1 cellular context compared by ENCODE assay signal in the genomic region with DNA sequence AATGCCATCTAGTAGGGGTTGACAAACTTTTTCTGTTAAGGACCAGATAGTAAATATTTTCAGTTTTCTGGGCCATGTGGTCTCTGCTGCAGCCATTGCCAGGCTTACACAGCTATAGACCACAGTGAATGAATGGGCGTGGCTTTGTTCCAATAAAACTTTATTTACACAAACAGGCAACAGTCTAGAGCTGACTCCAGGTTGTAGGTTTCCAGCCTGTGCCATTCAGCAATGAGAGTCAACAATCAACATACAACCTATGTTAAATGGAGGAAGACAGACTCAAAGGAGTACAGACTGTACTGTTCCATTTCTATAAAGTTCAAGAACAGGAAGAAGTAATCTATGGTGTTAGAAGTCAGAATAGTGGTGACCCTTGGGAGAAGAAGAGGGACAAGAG.
TF ChIP-seq lines count a peak whose summit lies in the region.

No MANE protein-coding gene starts in this region.

TF ChIP-seq in HepG2, 621 proteins besides CTCF, POLR2A, EP300 and RAD21 (continued from another document):
- TF ChIP-seq, protein P1, sequence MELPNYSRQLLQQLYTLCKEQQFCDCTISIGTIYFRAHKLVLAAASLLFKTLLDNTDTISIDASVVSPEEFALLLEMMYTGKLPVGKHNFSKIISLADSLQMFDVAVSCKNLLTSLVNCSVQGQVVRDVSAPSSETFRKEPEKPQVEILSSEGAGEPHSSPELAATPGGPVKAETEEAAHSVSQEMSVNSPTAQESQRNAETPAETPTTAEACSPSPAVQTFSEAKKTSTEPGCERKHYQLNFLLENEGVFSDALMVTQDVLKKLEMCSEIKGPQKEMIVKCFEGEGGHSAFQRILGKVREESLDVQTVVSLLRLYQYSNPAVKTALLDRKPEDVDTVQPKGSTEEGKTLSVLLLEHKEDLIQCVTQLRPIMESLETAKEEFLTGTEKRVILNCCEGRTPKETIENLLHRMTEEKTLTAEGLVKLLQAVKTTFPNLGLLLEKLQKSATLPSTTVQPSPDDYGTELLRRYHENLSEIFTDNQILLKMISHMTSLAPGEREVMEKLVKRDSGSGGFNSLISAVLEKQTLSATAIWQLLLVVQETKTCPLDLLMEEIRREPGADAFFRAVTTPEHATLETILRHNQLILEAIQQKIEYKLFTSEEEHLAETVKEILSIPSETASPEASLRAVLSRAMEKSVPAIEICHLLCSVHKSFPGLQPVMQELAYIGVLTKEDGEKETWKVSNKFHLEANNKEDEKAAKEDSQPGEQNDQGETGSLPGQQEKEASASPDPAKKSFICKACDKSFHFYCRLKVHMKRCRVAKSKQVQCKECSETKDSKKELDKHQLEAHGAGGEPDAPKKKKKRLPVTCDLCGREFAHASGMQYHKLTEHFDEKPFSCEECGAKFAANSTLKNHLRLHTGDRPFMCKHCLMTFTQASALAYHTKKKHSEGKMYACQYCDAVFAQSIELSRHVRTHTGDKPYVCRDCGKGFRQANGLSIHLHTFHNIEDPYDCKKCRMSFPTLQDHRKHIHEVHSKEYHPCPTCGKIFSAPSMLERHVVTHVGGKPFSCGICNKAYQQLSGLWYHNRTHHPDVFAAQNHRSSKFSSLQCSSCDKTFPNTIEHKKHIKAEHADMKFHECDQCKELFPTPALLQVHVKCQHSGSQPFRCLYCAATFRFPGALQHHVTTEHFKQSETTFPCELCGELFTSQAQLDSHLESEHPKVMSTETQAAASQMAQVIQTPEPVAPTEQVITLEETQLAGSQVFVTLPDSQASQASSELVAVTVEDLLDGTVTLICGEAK (IDR thresholded peaks at IDR 0.05) = peak; percentile 68
- TF ChIP-seq, protein P1 (CRISPR knock-in tag; IDR thresholded peaks at IDR 0.05) = peak; percentile 98
- TF ChIP-seq, protein P2, sequence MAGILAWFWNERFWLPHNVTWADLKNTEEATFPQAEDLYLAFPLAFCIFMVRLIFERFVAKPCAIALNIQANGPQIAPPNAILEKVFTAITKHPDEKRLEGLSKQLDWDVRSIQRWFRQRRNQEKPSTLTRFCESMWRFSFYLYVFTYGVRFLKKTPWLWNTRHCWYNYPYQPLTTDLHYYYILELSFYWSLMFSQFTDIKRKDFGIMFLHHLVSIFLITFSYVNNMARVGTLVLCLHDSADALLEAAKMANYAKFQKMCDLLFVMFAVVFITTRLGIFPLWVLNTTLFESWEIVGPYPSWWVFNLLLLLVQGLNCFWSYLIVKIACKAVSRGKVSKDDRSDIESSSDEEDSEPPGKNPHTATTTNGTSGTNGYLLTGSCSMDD (CRISPR knock-in tag; IDR thresholded peaks at IDR 0.05) = no peak
- no peak for TF ChIP-seq SP1 (IDR thresholded peaks at IDR 0.05)
- TF ChIP-seq SP1 (CRISPR knock-in tag; IDR thresholded peaks at IDR 0.05) = peak; percentile 38; the same call in 1 of the 2 replicates
- no peak for TF ChIP-seq ZBTB1 (CRISPR knock-in tag; IDR thresholded peaks at IDR 0.05; ENCODE audit: borderline replicate concordance)
- TF ChIP-seq ZNF552 (CRISPR knock-in tag; IDR thresholded peaks at IDR 0.05; ENCODE audit: borderline replicate concordance) = no peak
- TF ChIP-seq, protein P3, sequence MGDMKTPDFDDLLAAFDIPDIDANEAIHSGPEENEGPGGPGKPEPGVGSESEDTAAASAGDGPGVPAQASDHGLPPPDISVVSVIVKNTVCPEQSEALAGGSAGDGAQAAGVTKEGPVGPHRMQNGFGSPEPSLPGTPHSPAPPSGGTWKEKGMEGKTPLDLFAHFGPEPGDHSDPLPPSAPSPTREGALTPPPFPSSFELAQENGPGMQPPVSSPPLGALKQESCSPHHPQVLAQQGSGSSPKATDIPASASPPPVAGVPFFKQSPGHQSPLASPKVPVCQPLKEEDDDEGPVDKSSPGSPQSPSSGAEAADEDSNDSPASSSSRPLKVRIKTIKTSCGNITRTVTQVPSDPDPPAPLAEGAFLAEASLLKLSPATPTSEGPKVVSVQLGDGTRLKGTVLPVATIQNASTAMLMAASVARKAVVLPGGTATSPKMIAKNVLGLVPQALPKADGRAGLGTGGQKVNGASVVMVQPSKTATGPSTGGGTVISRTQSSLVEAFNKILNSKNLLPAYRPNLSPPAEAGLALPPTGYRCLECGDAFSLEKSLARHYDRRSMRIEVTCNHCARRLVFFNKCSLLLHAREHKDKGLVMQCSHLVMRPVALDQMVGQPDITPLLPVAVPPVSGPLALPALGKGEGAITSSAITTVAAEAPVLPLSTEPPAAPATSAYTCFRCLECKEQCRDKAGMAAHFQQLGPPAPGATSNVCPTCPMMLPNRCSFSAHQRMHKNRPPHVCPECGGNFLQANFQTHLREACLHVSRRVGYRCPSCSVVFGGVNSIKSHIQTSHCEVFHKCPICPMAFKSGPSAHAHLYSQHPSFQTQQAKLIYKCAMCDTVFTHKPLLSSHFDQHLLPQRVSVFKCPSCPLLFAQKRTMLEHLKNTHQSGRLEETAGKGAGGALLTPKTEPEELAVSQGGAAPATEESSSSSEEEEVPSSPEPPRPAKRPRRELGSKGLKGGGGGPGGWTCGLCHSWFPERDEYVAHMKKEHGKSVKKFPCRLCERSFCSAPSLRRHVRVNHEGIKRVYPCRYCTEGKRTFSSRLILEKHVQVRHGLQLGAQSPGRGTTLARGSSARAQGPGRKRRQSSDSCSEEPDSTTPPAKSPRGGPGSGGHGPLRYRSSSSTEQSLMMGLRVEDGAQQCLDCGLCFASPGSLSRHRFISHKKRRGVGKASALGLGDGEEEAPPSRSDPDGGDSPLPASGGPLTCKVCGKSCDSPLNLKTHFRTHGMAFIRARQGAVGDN (CRISPR knock-in tag; IDR thresholded peaks at IDR 0.05) = no peak
- no peak for TF ChIP-seq MIER2 (CRISPR knock-in tag; IDR thresholded peaks at IDR 0.05)
- TF ChIP-seq, protein P4, sequence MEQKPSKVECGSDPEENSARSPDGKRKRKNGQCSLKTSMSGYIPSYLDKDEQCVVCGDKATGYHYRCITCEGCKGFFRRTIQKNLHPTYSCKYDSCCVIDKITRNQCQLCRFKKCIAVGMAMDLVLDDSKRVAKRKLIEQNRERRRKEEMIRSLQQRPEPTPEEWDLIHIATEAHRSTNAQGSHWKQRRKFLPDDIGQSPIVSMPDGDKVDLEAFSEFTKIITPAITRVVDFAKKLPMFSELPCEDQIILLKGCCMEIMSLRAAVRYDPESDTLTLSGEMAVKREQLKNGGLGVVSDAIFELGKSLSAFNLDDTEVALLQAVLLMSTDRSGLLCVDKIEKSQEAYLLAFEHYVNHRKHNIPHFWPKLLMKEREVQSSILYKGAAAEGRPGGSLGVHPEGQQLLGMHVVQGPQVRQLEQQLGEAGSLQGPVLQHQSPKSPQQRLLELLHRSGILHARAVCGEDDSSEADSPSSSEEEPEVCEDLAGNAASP (CRISPR knock-in tag; IDR thresholded peaks at IDR 0.05; ENCODE audit: borderline replicate concordance) = no peak
- TF ChIP-seq, protein P5, sequence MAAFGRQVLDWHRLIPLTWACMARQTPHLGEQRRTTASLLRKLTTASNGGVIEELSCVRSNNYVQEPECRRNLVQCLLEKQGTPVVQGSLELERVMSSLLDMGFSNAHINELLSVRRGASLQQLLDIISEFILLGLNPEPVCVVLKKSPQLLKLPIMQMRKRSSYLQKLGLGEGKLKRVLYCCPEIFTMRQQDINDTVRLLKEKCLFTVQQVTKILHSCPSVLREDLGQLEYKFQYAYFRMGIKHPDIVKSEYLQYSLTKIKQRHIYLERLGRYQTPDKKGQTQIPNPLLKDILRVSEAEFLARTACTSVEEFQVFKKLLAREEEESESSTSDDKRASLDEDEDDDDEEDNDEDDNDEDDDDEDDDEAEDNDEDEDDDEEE (CRISPR knock-in tag; IDR thresholded peaks at IDR 0.05) = no peak
- TF ChIP-seq, protein P6, sequence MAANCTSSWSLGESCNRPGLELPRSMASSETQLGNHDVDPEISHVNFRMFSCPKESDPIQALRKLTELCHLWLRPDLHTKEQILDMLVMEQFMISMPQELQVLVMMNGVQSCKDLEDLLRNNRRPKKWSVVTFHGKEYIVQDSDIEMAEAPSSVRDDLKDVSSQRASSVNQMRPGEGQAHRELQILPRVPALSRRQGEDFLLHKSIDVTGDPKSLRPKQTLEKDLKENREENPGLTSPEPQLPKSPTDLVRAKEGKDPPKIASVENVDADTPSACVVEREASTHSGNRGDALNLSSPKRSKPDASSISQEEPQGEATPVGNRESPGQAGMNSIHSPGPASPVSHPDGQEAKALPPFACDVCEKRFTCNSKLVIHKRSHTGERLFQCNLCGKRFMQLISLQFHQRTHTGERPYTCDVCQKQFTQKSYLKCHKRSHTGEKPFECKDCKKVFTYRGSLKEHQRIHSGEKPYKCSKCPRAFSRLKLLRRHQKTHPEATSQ (CRISPR knock-in tag; IDR thresholded peaks at IDR 0.05; ENCODE audit: borderline replicate concordance) = no peak
- no peak for TF ChIP-seq HCFC1 (IDR thresholded peaks at IDR 0.05; ENCODE audit: low read depth, low read length)
- TF ChIP-seq ZMYM2 (CRISPR knock-in tag; IDR thresholded peaks at IDR 0.05) = no peak
- TF ChIP-seq, protein P7, sequence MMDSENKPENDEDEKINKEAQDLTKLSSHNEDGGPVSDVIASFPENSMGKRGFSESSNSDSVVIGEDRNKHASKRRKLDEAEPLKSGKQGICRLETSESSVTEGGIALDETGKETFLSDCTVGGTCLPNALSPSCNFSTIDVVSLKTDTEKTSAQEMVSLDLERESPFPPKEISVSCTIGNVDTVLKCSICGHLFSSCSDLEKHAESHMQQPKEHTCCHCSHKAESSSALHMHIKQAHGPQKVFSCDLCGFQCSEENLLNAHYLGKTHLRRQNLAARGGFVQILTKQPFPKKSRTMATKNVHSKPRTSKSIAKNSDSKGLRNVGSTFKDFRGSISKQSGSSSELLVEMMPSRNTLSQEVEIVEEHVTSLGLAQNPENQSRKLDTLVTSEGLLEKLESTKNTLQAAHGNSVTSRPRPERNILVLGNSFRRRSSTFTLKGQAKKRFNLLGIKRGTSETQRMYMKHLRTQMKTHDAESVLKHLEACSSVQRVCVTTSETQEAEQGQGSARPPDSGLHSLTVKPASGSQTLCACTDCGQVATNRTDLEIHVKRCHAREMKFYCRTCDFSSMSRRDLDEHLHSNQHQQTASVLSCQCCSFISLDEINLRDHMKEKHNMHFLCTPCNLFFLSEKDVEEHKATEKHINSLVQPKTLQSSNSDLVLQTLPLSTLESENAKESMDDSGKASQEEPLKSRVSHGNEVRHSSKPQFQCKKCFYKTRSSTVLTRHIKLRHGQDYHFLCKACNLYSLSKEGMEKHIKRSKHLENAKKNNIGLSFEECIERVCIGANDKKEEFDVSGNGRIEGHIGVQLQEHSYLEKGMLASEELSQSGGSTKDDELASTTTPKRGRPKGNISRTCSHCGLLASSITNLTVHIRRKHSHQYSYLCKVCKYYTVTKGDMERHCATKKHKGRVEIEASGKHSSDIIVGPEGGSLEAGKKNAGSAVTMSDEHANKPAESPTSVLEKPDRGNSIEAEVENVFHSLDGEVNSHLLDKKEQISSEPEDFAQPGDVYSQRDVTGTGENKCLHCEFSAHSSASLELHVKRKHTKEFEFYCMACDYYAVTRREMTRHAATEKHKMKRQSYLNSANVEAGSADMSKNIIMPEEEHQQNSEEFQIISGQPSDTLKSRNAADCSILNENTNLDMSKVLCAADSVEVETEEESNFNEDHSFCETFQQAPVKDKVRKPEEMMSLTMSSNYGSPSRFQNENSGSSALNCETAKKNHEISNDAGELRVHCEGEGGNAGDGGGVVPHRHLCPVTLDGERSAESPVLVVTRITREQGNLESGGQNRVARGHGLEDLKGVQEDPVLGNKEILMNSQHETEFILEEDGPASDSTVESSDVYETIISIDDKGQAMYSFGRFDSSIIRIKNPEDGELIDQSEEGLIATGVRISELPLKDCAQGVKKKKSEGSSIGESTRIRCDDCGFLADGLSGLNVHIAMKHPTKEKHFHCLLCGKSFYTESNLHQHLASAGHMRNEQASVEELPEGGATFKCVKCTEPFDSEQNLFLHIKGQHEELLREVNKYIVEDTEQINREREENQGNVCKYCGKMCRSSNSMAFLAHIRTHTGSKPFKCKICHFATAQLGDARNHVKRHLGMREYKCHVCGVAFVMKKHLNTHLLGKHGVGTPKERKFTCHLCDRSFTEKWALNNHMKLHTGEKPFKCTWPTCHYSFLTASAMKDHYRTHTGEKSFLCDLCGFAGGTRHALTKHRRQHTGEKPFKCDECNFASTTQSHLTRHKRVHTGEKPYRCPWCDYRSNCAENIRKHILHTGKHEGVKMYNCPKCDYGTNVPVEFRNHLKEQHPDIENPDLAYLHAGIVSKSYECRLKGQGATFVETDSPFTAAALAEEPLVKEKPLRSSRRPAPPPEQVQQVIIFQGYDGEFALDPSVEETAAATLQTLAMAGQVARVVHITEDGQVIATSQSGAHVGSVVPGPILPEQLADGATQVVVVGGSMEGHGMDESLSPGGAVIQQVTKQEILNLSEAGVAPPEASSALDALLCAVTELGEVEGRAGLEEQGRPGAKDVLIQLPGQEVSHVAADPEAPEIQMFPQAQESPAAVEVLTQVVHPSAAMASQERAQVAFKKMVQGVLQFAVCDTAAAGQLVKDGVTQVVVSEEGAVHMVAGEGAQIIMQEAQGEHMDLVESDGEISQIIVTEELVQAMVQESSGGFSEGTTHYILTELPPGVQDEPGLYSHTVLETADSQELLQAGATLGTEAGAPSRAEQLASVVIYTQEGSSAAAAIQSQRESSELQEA (CRISPR knock-in tag; IDR thresholded peaks at IDR 0.05; ENCODE audit: not compliant biosample characterization) = no peak
TF ChIP-seq in HepG2: peak in this region for 2.
